Comparison of ENCODE assay signal across 27 cellular contexts in the genomic region with DNA sequence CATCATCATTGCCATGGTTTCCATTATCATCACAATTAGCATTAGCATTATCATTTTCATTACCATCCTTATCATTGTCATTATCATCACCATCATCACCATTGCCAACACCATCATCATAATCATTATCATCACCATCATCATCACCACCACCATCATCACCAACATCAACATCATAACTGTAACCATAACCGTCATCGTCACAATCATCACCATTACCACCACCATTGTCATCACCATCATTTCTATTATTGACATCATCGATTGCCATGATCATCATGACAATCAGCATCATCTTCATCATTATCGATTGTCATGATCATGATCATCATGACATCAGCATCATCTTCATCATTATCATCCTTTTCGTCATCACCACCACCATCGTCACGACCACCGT.
"Had no signal": no experiment of that assay in that cellular context is flagged by ENCODE, and none has a peak within 500 bp of the region (broad histone marks: within the 10 kb centered on the region; RNA-seq: fewer than 3 reads in every experiment).

No MANE protein-coding gene starts in this region.

- H3K4me3 Mint-ChIP-seq: mesothelial cell of epicardium; naive B cell; natural killer cell; nephron progenitor cell; neural progenitor cell; stimulated activated naive B cell treated with anti-CD40 and anti-IgM and Interleukin-4, amounts not matched to agents 10 μg/mL and 1 μg/mL and 100 μg/mL, for 72 hours had no signal

- H3K4me2 ChIP-seq: neural progenitor cell had no signal

- H3K4me1 Mint-ChIP-seq: naive B cell; natural killer cell; stimulated activated naive B cell treated with anti-CD40 and anti-IgM and Interleukin-4, amounts not matched to agents 10 μg/mL and 1 μg/mL and 100 μg/mL, for 72 hours had no signal

- H3K27ac Mint-ChIP-seq: mesothelial cell of epicardium; naive B cell; natural killer cell; nephron progenitor cell; neural progenitor cell; stimulated activated naive B cell treated with anti-CD40 and anti-IgM and Interleukin-4, amounts not matched to agents 10 μg/mL and 1 μg/mL and 100 μg/mL, for 72 hours had no signal

- H3K36me3 Mint-ChIP-seq: natural killer cell had no signal

- H2AFZ ChIP-seq: neural progenitor cell, parathyroid adenoma had no signal

- H3K4me3 ChIP-seq: left ventricle myocardium inferior, lung, neural progenitor cell, psoas muscle, skin epidermis, stomach, testis, thyroid gland, transverse colon, upper lobe of left lung, vagina had no signal

- ATAC-seq: natural killer cell; psoas muscle; sciatic nerve; stimulated activated naive B cell treated with anti-CD40 and anti-IgM and Interleukin-4, amounts not matched to agents 10 μg/mL and 1 μg/mL and 100 μg/mL, for 72 hours; stimulated activated naive CD8-positive, alpha-beta T cell treated with anti-CD3 and anti-CD28 coated beads, Interleukin-15, Interleukin-2, amounts not matched to agents 100 U/mL and 50 U/mL, for 24 hours had no signal

- H3K9me3 ChIP-seq: left ventricle myocardium inferior, neutrophil, psoas muscle, stomach, testis, thyroid gland, transverse colon, upper lobe of left lung, vagina had no signal

- H3K79me2 ChIP-seq: parathyroid adenoma had no signal

- H3K27me3 ChIP-seq: neutrophil, stomach, testis, thyroid gland, transverse colon, upper lobe of left lung, vagina had no signal

- H3K36me3 ChIP-seq: left ventricle myocardium inferior, neural progenitor cell, neutrophil, stomach, thyroid gland, transverse colon, upper lobe of left lung, vagina had no signal

- H3K27ac ChIP-seq: left ventricle myocardium inferior, neural progenitor cell, neutrophil, parathyroid adenoma, psoas muscle, skin epidermis, stomach, testis, thyroid gland, transverse colon, upper lobe of left lung, vagina had no signal

- H3K9me3 Mint-ChIP-seq: natural killer cell had no signal

- H3K9ac ChIP-seq: neural progenitor cell, parathyroid adenoma had no signal

- DNase-seq: islet precursor cell; left ventricle myocardium inferior; mesendoderm; naive B cell; natural killer cell; nephron progenitor cell; occipital lobe; psoas muscle; stimulated activated CD4-positive, alpha-beta T cell treated with anti-CD3 and anti-CD28 coated beads, Interleukin-12 subunit alpha, Interleukin-12 subunit beta, amount 100 ng/mL, for 4 hours; stimulated activated CD4-positive, alpha-beta T cell treated with anti-CD3 and anti-CD28 coated beads, Interleukin-15, amount 100 ng/mL, for 24 hours; stimulated activated CD4-positive, alpha-beta T cell treated with anti-CD3 and anti-CD28 coated beads, Interleukin-2, amount 100 ng/mL, for 24 hours; stimulated activated CD4-positive, alpha-beta T cell treated with anti-CD3 and anti-CD28 coated beads, Interleukin-4, amount 100 ng/mL, for 1 hour; stimulated activated naive B cell treated with anti-CD40 and anti-IgM and Interleukin-4, amounts not matched to agents 10 μg/mL and 1 μg/mL and 100 μg/mL, for 72 hours; stimulated activated naive CD8-positive, alpha-beta T cell treated with anti-CD3 and anti-CD28 coated beads, Interleukin-15, Interleukin-2, amounts not matched to agents 100 U/mL and 50 U/mL, for 24 hours; stomach; testis; thyroid gland; transverse colon; upper lobe of left lung had no signal

- H3K4me1 ChIP-seq: neural progenitor cell, psoas muscle, stomach, testis, thyroid gland, transverse colon, upper lobe of left lung, vagina had no signal
